Comparison of ENCODE assay signal across 20 cellular contexts in the genomic region with DNA sequence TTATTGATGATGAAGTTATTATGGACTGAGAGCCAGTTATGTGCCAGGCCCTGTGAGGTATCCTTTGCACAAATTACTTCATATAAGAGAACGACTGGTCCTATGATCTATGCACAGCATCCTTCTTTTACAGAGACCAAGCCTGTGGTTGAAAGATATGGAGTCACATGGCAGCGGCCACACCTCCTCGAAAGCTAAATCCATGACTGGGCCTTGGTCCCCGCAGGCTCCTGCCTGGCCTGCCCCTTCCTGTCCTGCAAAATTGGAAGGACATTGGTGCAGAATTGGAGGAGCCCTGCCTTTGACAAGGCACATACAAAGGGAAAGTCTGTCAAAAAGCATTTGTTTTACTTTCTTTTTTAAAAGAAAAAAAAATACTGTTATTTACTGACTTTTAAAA. TPM values are rescaled to one million over a fixed set of nuclear protein-coding genes. Genes with fewer than 3 reads are reported as not detected.
"Had no signal": no experiment of that assay in that cellular context is flagged by ENCODE, and none has a peak within 500 bp of the region (broad histone marks: within the 10 kb centered on the region; RNA-seq: fewer than 3 reads in every experiment).

No MANE protein-coding gene starts in this region.

- H3K27ac Mint-ChIP-seq: activated CD4-positive, alpha-beta memory T cell treated with anti-CD3 and anti-CD28 coated beads, Interleukin-2, amount 10 ng/mL, durations not matched to agents 7 days and 5 days; activated naive CD4-positive, alpha-beta T cell treated with anti-CD3 and anti-CD28 coated beads, Interleukin-2, amount 10 ng/mL, durations not matched to agents 7 days and 5 days; activated T-cell treated with anti-CD3 and anti-CD28 coated beads, Interleukin-2, amount 50 U/mL, for 24 hours; stimulated activated naive B cell treated with anti-CD40 and anti-IgM and Interleukin-4, amounts not matched to agents 10 μg/mL and 1 μg/mL and 100 μg/mL, for 72 hours; type B pancreatic cell had no signal

- H3K4me3 ChIP-seq: esophagus squamous epithelium, psoas muscle, SK-N-MC had no signal

- DNase-seq: activated CD4-positive, alpha-beta memory T cell treated with anti-CD3 and anti-CD28 coated beads, Interleukin-2, amount 10 ng/mL, durations not matched to agents 7 days and 5 days; activated CD4-positive, alpha-beta T cell treated with anti-CD3 and anti-CD28 coated beads for 4 hours; activated naive CD4-positive, alpha-beta T cell treated with anti-CD3 and anti-CD28 coated beads, Interleukin-2, amount 10 ng/mL, durations not matched to agents 7 days and 5 days; activated T-cell treated with anti-CD3 and anti-CD28 coated beads, Interleukin-2, amount 50 U/mL, for 24 hours; caudate nucleus; cortex of kidney; effector CD4-positive, alpha-beta T cell; esophagus squamous epithelium; hypothalamus; kidney; occipital lobe; psoas muscle; stimulated activated CD4-positive, alpha-beta T cell treated with anti-CD3 and anti-CD28 coated beads, Interleukin-2, amount 100 ng/mL, for 48 hours; stimulated activated naive B cell treated with anti-CD40 and anti-IgM and Interleukin-4, amounts not matched to agents 10 μg/mL and 1 μg/mL and 100 μg/mL, for 72 hours; T-helper 1 cell; T1000; WERI-Rb-1 had no signal

- H3K4me1 Mint-ChIP-seq: activated CD4-positive, alpha-beta memory T cell treated with anti-CD3 and anti-CD28 coated beads, Interleukin-2, amount 10 ng/mL, durations not matched to agents 7 days and 5 days; activated naive CD4-positive, alpha-beta T cell treated with anti-CD3 and anti-CD28 coated beads, Interleukin-2, amount 10 ng/mL, durations not matched to agents 7 days and 5 days; stimulated activated naive B cell treated with anti-CD40 and anti-IgM and Interleukin-4, amounts not matched to agents 10 μg/mL and 1 μg/mL and 100 μg/mL, for 72 hours had no signal

- H3K27ac ChIP-seq: esophagus squamous epithelium, psoas muscle, SK-N-MC, WERI-Rb-1 had no signal

- H3K4me1 ChIP-seq: psoas muscle had no signal

- ATAC-seq: psoas muscle; stimulated activated naive B cell treated with anti-CD40 and anti-IgM and Interleukin-4, amounts not matched to agents 10 μg/mL and 1 μg/mL and 100 μg/mL, for 72 hours had no signal

- H3K9me3 ChIP-seq: esophagus squamous epithelium, psoas muscle had no signal

- H3K9me3 Mint-ChIP-seq: activated CD4-positive, alpha-beta memory T cell treated with anti-CD3 and anti-CD28 coated beads, Interleukin-2, amount 10 ng/mL, durations not matched to agents 7 days and 5 days; activated naive CD4-positive, alpha-beta T cell treated with anti-CD3 and anti-CD28 coated beads, Interleukin-2, amount 10 ng/mL, durations not matched to agents 7 days and 5 days; activated T-cell treated with anti-CD3 and anti-CD28 coated beads, Interleukin-2, amount 50 U/mL, for 24 hours; nephron; stimulated activated naive B cell treated with anti-CD40 and anti-IgM and Interleukin-4, amounts not matched to agents 10 μg/mL and 1 μg/mL and 100 μg/mL, for 72 hours; type B pancreatic cell had no signal

- H3K4me3 Mint-ChIP-seq: activated CD4-positive, alpha-beta memory T cell treated with anti-CD3 and anti-CD28 coated beads, Interleukin-2, amount 10 ng/mL, durations not matched to agents 7 days and 5 days; activated naive CD4-positive, alpha-beta T cell treated with anti-CD3 and anti-CD28 coated beads, Interleukin-2, amount 10 ng/mL, durations not matched to agents 7 days and 5 days; activated T-cell treated with anti-CD3 and anti-CD28 coated beads, Interleukin-2, amount 50 U/mL, for 24 hours; nephron; stimulated activated naive B cell treated with anti-CD40 and anti-IgM and Interleukin-4, amounts not matched to agents 10 μg/mL and 1 μg/mL and 100 μg/mL, for 72 hours; type B pancreatic cell had no signal

- H3K27me3 ChIP-seq: esophagus squamous epithelium had no signal

- H3K36me3 ChIP-seq: esophagus squamous epithelium, WERI-Rb-1 had no signal

- H3K36me3 Mint-ChIP-seq: activated naive CD4-positive, alpha-beta T cell treated with anti-CD3 and anti-CD28 coated beads, Interleukin-2, amount 10 ng/mL, durations not matched to agents 7 days and 5 days; stimulated activated naive B cell treated with anti-CD40 and anti-IgM and Interleukin-4, amounts not matched to agents 10 μg/mL and 1 μg/mL and 100 μg/mL, for 72 hours; type B pancreatic cell had no signal

- H3K27me3 Mint-ChIP-seq: activated CD4-positive, alpha-beta memory T cell treated with anti-CD3 and anti-CD28 coated beads, Interleukin-2, amount 10 ng/mL, durations not matched to agents 7 days and 5 days; activated naive CD4-positive, alpha-beta T cell treated with anti-CD3 and anti-CD28 coated beads, Interleukin-2, amount 10 ng/mL, durations not matched to agents 7 days and 5 days; activated T-cell treated with anti-CD3 and anti-CD28 coated beads, Interleukin-2, amount 50 U/mL, for 24 hours had no signal

RNA-seq across cellular contexts. Expression of a gene that starts 18.3 kb away (rescaled TPM):
- total RNA-seq: activated CD4-positive, alpha-beta memory T cell treated with anti-CD3 and anti-CD28 coated beads, Interleukin-2, amount 10 ng/mL, durations not matched to agents 7 days and 5 days had no signal
